Comparison of ENCODE assay signal across 36 cellular contexts in genomic region chr1:78415165-78415564, GRCh38.
"Had no signal": no experiment of that assay in that cellular context is flagged by ENCODE, and none has a peak within 500 bp of the region (broad histone marks: within the 10 kb centered on the region; RNA-seq: fewer than 3 reads in every experiment).

No MANE protein-coding gene starts in this region.

- ATAC-seq: activated CD4-positive, alpha-beta T cell treated with anti-CD3 and anti-CD28 coated beads for 36 hours; activated CD4-positive, CD25-positive, alpha-beta regulatory T cell treated with anti-CD3 and anti-CD28 coated beads, Interleukin-2, amount 50 U/mL, for 24 hours; activated CD8-positive, alpha-beta memory T cell treated with anti-CD3 and anti-CD28 coated beads, Interleukin-2, amount 10 ng/mL, durations not matched to agents 7 days and 5 days; activated CD8-positive, alpha-beta T cell treated with anti-CD3 and anti-CD28 coated beads, Interleukin-2, amount 10 ng/mL, durations not matched to agents 7 days and 5 days; activated naive CD8-positive, alpha-beta T cell treated with anti-CD3 and anti-CD28 coated beads, Interleukin-2, amount 50 U/mL, for 24 hours had no signal

- H3K36me3 Mint-ChIP-seq: activated CD8-positive, alpha-beta memory T cell treated with anti-CD3 and anti-CD28 coated beads, Interleukin-2, amount 10 ng/mL, durations not matched to agents 7 days and 5 days; activated naive CD4-positive, alpha-beta T cell treated with anti-CD3 and anti-CD28 coated beads, Interleukin-2, amount 10 ng/mL, durations not matched to agents 7 days and 5 days; activated naive CD4-positive, alpha-beta T cell treated with anti-CD3 and anti-CD28 coated beads, Interleukin-2, amount 50 U/mL, for 24 hours; activated naive CD8-positive, alpha-beta T cell; activated naive CD8-positive, alpha-beta T cell treated with anti-CD3 and anti-CD28 coated beads, Interleukin-2, amount 10 ng/mL, durations not matched to agents 7 days and 5 days; brain had no signal

- H3K4me1 Mint-ChIP-seq: activated CD4-positive, alpha-beta memory T cell treated with anti-CD3 and anti-CD28 coated beads, Interleukin-2, amount 10 ng/mL, durations not matched to agents 7 days and 5 days; activated CD4-positive, alpha-beta T cell treated with anti-CD3 and anti-CD28 coated beads for 36 hours; activated CD4-positive, alpha-beta T cell treated with anti-CD3 and anti-CD28 coated beads, Interleukin-2, amount 10 ng/mL, durations not matched to agents 7 days and 5 days; activated CD8-positive, alpha-beta memory T cell treated with anti-CD3 and anti-CD28 coated beads, Interleukin-2, amount 10 ng/mL, durations not matched to agents 7 days and 5 days; activated naive CD4-positive, alpha-beta T cell treated with anti-CD3 and anti-CD28 coated beads, Interleukin-2, amount 10 ng/mL, durations not matched to agents 7 days and 5 days; activated naive CD4-positive, alpha-beta T cell treated with anti-CD3 and anti-CD28 coated beads, Interleukin-2, amount 50 U/mL, for 24 hours; activated naive CD8-positive, alpha-beta T cell treated with anti-CD3 and anti-CD28 coated beads, Interleukin-2, amount 10 ng/mL, durations not matched to agents 7 days and 5 days; activated naive CD8-positive, alpha-beta T cell treated with anti-CD3 and anti-CD28 coated beads, Interleukin-2, amount 50 U/mL, for 24 hours; brain; central memory CD8-positive, alpha-beta T cell had no signal

- H3K9me3 Mint-ChIP-seq: activated CD4-positive, alpha-beta memory T cell treated with anti-CD3 and anti-CD28 coated beads, Interleukin-2, amount 10 ng/mL, durations not matched to agents 7 days and 5 days; activated naive CD4-positive, alpha-beta T cell treated with anti-CD3 and anti-CD28 coated beads, Interleukin-2, amount 10 ng/mL, durations not matched to agents 7 days and 5 days; activated T-cell treated with anti-CD3 and anti-CD28 coated beads, Interleukin-2, amount 50 U/mL, for 24 hours had no signal

- H3K27ac ChIP-seq: ascending aorta, cardiac muscle cell, VCaP had no signal

- H3K27ac Mint-ChIP-seq: activated CD4-positive, alpha-beta memory T cell treated with anti-CD3 and anti-CD28 coated beads, Interleukin-2, amount 10 ng/mL, durations not matched to agents 7 days and 5 days; activated CD4-positive, alpha-beta T cell treated with anti-CD3 and anti-CD28 coated beads for 36 hours; activated CD4-positive, alpha-beta T cell treated with anti-CD3 and anti-CD28 coated beads, Interleukin-2, amount 10 ng/mL, durations not matched to agents 7 days and 5 days; activated CD8-positive, alpha-beta memory T cell treated with anti-CD3 and anti-CD28 coated beads, Interleukin-2, amount 10 ng/mL, durations not matched to agents 7 days and 5 days; activated CD8-positive, alpha-beta T cell treated with anti-CD3 and anti-CD28 coated beads, Interleukin-2, amount 10 ng/mL, durations not matched to agents 7 days and 5 days; activated naive CD4-positive, alpha-beta T cell treated with anti-CD3 and anti-CD28 coated beads, Interleukin-2, amount 10 ng/mL, durations not matched to agents 7 days and 5 days; activated naive CD4-positive, alpha-beta T cell treated with anti-CD3 and anti-CD28 coated beads, Interleukin-2, amount 50 U/mL, for 24 hours; activated naive CD8-positive, alpha-beta T cell; activated naive CD8-positive, alpha-beta T cell treated with anti-CD3 and anti-CD28 coated beads, Interleukin-2, amount 10 ng/mL, durations not matched to agents 7 days and 5 days; activated naive CD8-positive, alpha-beta T cell treated with anti-CD3 and anti-CD28 coated beads, Interleukin-2, amount 50 U/mL, for 24 hours; activated T-cell treated with anti-CD3 and anti-CD28 coated beads, Interleukin-2, amount 50 U/mL, for 24 hours; activated T-helper 2 cell treated with anti-CD3 and anti-CD28 coated beads, Interferon-gamma antibody, Interleukin-2, Interleukin-4, amounts not matched to agents 10 μg/mL and 5 μg/mL and 100 μg/mL, durations not matched to agents 14 hours and 24 hours and 36 hours; brain; T-helper 1 cell treated with Interleukin-12 subunit alpha and Interleukin-12 subunit beta and Interleukin-4 antibody, amounts not matched to agents 30 μg/mL and 1 μg/mL, for 36 hours; T-helper 2 cell treated with Interferon-gamma antibody and Interleukin-4, amounts not matched to agents 5 μg/mL and 100 μg/mL, for 36 hours had no signal

- H3K27me3 Mint-ChIP-seq: activated CD4-positive, alpha-beta memory T cell treated with anti-CD3 and anti-CD28 coated beads, Interleukin-2, amount 10 ng/mL, durations not matched to agents 7 days and 5 days; activated CD4-positive, alpha-beta T cell treated with anti-CD3 and anti-CD28 coated beads, Interleukin-2, amount 10 ng/mL, durations not matched to agents 7 days and 5 days; activated CD8-positive, alpha-beta memory T cell treated with anti-CD3 and anti-CD28 coated beads, Interleukin-2, amount 10 ng/mL, durations not matched to agents 7 days and 5 days; activated naive CD4-positive, alpha-beta T cell treated with anti-CD3 and anti-CD28 coated beads, Interleukin-2, amount 10 ng/mL, durations not matched to agents 7 days and 5 days; activated naive CD8-positive, alpha-beta T cell; activated naive CD8-positive, alpha-beta T cell treated with anti-CD3 and anti-CD28 coated beads, Interleukin-2, amount 10 ng/mL, durations not matched to agents 7 days and 5 days; activated naive CD8-positive, alpha-beta T cell treated with anti-CD3 and anti-CD28 coated beads, Interleukin-2, amount 50 U/mL, for 24 hours; activated T-cell treated with anti-CD3 and anti-CD28 coated beads, Interleukin-2, amount 50 U/mL, for 24 hours; brain; central memory CD8-positive, alpha-beta T cell had no signal

- H3K4me3 Mint-ChIP-seq: activated CD4-positive, alpha-beta memory T cell treated with anti-CD3 and anti-CD28 coated beads, Interleukin-2, amount 10 ng/mL, durations not matched to agents 7 days and 5 days; activated CD4-positive, alpha-beta T cell treated with anti-CD3 and anti-CD28 coated beads for 36 hours; activated CD4-positive, alpha-beta T cell treated with anti-CD3 and anti-CD28 coated beads, Interleukin-2, amount 10 ng/mL, durations not matched to agents 7 days and 5 days; activated CD8-positive, alpha-beta memory T cell treated with anti-CD3 and anti-CD28 coated beads, Interleukin-2, amount 10 ng/mL, durations not matched to agents 7 days and 5 days; activated CD8-positive, alpha-beta T cell treated with anti-CD3 and anti-CD28 coated beads, Interleukin-2, amount 10 ng/mL, durations not matched to agents 7 days and 5 days; activated naive CD4-positive, alpha-beta T cell treated with anti-CD3 and anti-CD28 coated beads, Interleukin-2, amount 10 ng/mL, durations not matched to agents 7 days and 5 days; activated naive CD4-positive, alpha-beta T cell treated with anti-CD3 and anti-CD28 coated beads, Interleukin-2, amount 50 U/mL, for 24 hours; activated naive CD8-positive, alpha-beta T cell; activated naive CD8-positive, alpha-beta T cell treated with anti-CD3 and anti-CD28 coated beads, Interleukin-2, amount 10 ng/mL, durations not matched to agents 7 days and 5 days; activated naive CD8-positive, alpha-beta T cell treated with anti-CD3 and anti-CD28 coated beads, Interleukin-2, amount 50 U/mL, for 24 hours; activated T-cell treated with anti-CD3 and anti-CD28 coated beads, Interleukin-2, amount 50 U/mL, for 24 hours; brain; central memory CD8-positive, alpha-beta T cell; T-helper 1 cell treated with Interleukin-12 subunit alpha and Interleukin-12 subunit beta and Interleukin-4 antibody, amounts not matched to agents 30 μg/mL and 1 μg/mL, for 36 hours; T-helper 2 cell treated with Interferon-gamma antibody and Interleukin-4, amounts not matched to agents 5 μg/mL and 100 μg/mL, for 36 hours had no signal

- DNase-seq: activated CD4-positive, alpha-beta memory T cell treated with anti-CD3 and anti-CD28 coated beads, Interleukin-2, amount 10 ng/mL, durations not matched to agents 7 days and 5 days; activated CD4-positive, alpha-beta T cell treated with anti-CD3 and anti-CD28 coated beads for 1 hour; activated CD4-positive, alpha-beta T cell treated with anti-CD3 and anti-CD28 coated beads for 36 hours; activated CD4-positive, alpha-beta T cell treated with anti-CD3 and anti-CD28 coated beads for 48 hours; activated CD4-positive, alpha-beta T cell treated with anti-CD3 and anti-CD28 coated beads, Interleukin-2, amount 10 ng/mL, durations not matched to agents 7 days and 5 days; activated CD4-positive, alpha-beta T cell treated with anti-CD3 and anti-CD28 coated beads, Interleukin-2, amount 50 U/mL, for 48 hours; activated CD4-positive, CD25-positive, alpha-beta regulatory T cell; activated CD8-positive, alpha-beta memory T cell treated with anti-CD3 and anti-CD28 coated beads for 24 hours; activated CD8-positive, alpha-beta memory T cell treated with anti-CD3 and anti-CD28 coated beads, Interleukin-2, amount 10 ng/mL, durations not matched to agents 7 days and 5 days; activated CD8-positive, alpha-beta memory T cell treated with anti-CD3 and anti-CD28 coated beads, Interleukin-2, amount 50 U/mL, for 48 hours; activated CD8-positive, alpha-beta T cell treated with anti-CD3 and anti-CD28 coated beads, Interleukin-2, amount 10 ng/mL, durations not matched to agents 7 days and 5 days; activated effector memory CD4-positive, alpha-beta T cell treated with Interleukin-2 at 50 U/mL for 16 hours; activated gamma-delta T cell; activated naive CD4-positive, alpha-beta T cell treated with anti-CD3 and anti-CD28 coated beads, Interleukin-2, amount 10 ng/mL, durations not matched to agents 7 days and 5 days; activated naive CD4-positive, alpha-beta T cell treated with Interleukin-2 at 50 U/mL for 16 hours; activated naive CD8-positive, alpha-beta T cell treated with anti-CD3 and anti-CD28 coated beads, Interleukin-2, amount 10 ng/mL, durations not matched to agents 7 days and 5 days; activated naive CD8-positive, alpha-beta T cell treated with anti-CD3 and anti-CD28 coated beads, Interleukin-2, amount 50 U/mL, for 24 hours; activated T-cell treated with anti-CD3 and anti-CD28 coated beads, Interleukin-2, amount 50 U/mL, for 24 hours; activated T-cell treated with anti-CD3 and anti-CD28 coated beads, Interleukin-2, amount 50 U/mL, for 48 hours; amygdala; anterior cingulate cortex; caudate nucleus; cerebellar nuclear complex; T-helper 2 cell; T-helper 9 cell had no signal
